15 cellular contexts compared by ENCODE assay signal in the genomic region with DNA sequence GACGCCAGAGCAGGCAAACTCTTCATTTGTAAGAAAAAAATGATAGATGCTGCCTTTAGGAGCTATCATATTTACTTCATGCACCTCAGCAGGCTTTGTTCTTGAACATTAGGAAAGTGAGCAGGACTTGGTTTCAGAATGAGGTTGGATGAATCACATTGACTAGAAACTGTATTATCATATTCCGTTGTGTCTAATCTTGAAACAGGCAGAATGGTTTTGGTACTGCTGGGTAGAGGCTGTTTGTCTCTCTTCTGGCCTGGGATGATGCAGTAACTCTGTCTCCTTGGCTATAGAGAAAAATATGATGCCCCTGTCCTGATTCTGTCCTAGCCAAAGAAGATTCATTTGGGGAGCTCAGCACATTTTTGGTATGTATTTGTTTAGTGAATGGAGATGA.
DNase-seq lines count a peak whose midpoint lies in the region; ATAC-seq, FAIRE-seq and TF ChIP-seq lines count a peak whose summit lies in the region.
"Had no signal": no experiment of that assay in that cellular context is flagged by ENCODE, and none has a peak within 500 bp of the region (broad histone marks: within the 10 kb centered on the region; RNA-seq: fewer than 3 reads in every experiment).

No MANE protein-coding gene starts in this region.

- peak overlapping the region; percentile 44 for H3K4me2 ChIP-seq in Loucy (ENCODE audit: low read depth, low read length, poor library complexity, severe bottlenecking)
- H3K4me2 ChIP-seq in K562 (ENCODE audit: insufficient read depth, low read length): no peak overlapping the region
- H3K4me2 ChIP-seq: A549 had no signal

- H3K27ac Mint-ChIP-seq in stimulated activated effector memory CD8-positive, alpha-beta T cell treated with anti-CD3 and anti-CD28 coated beads, Interleukin-12 subunit alpha, Interleukin-12 subunit beta, amount 100 ng/mL, for 72 hours: no peak overlapping the region
- no peak overlapping the region for H3K27ac Mint-ChIP-seq in activated CD4-positive, alpha-beta memory T cell treated with anti-CD3 and anti-CD28 coated beads for 36 hours
- H3K27ac Mint-ChIP-seq: CD4-positive, alpha-beta memory T cell; H9 had no signal

- BruUV-seq in K562 (replicated peaks; lab: Mats Ljungman, UMichigan): no TSS peak

- H3K4me3 Mint-ChIP-seq in stimulated activated effector memory CD8-positive, alpha-beta T cell treated with anti-CD3 and anti-CD28 coated beads, Interleukin-12 subunit alpha, Interleukin-12 subunit beta, amount 100 ng/mL, for 72 hours: no peak overlapping the region
- no peak overlapping the region for H3K4me3 Mint-ChIP-seq in activated CD4-positive, alpha-beta memory T cell treated with anti-CD3 and anti-CD28 coated beads for 36 hours
- H3K4me3 Mint-ChIP-seq: CD4-positive, alpha-beta memory T cell; H9 had no signal

- peak; percentile 71 for ATAC-seq in GM19463 (IDR thresholded peaks at IDR 0.05; ENCODE audit: unreplicated experiment)
- ATAC-seq in K562: peak; percentile 15
- ATAC-seq in stimulated activated effector memory CD8-positive, alpha-beta T cell treated with anti-CD3 and anti-CD28 coated beads, Interleukin-12 subunit alpha, Interleukin-12 subunit beta, amount 100 ng/mL, for 72 hours: peak; percentile 32
- ATAC-seq in GM19351 (IDR thresholded peaks at IDR 0.05; ENCODE audit: unreplicated experiment): no peak
- ATAC-seq: A549 had no signal

- no peak overlapping the region for H3K9ac ChIP-seq in Loucy (ENCODE audit: low read depth, low read length, poor library complexity, severe bottlenecking)
- H3K9ac ChIP-seq in K562 (ENCODE audit: insufficient read depth in 1 of 2, low read depth in 2 of 2, low read length in 2 of 2): no peak overlapping the region

- no peaks in the 10 kb centered on the region for H3K27me3 Mint-ChIP-seq in activated CD4-positive, alpha-beta memory T cell treated with anti-CD3 and anti-CD28 coated beads for 36 hours
- H3K27me3 Mint-ChIP-seq: CD4-positive, alpha-beta memory T cell had no signal

- H2AFZ ChIP-seq in Loucy (ENCODE audit: low read length) (no peak overlapping the region), K562 (ENCODE audit: low read depth, low read length) (no peak overlapping the region)

- no peaks in the 10 kb centered on the region for H3K9me1 ChIP-seq in K562 (ENCODE audit: control insufficient read depth, insufficient read depth, low read length)

- intact Hi-C loops in K562 (cut with micrococcal nuclease): loop anchor here (10.0 kb wide), 1 partner anchor 752 kb away; no protein-coding TSS in a partner anchor
- intact Hi-C loops in activated CD4-positive, alpha-beta memory T cell treated with anti-CD3 and anti-CD28 coated beads for 36 hours (cut with micrococcal nuclease): no loop called here

- TF ChIP-seq EP300 in K562 (IDR thresholded peaks at IDR 0.05; ENCODE audit: low read length): no peak

- H3K9me2 ChIP-seq in Loucy (replicated peaks; ENCODE audit: low read depth, low read length): no peaks in the 10 kb centered on the region

- POLR2A ChIA-PET in K562 (lab: Yijun Ruan, JAX): interaction anchor here (0.8 to 1.5 kb wide), 2 partner anchors 21 to 26 kb away, joined by 3 read pairs; no protein-coding TSS in a partner anchor
- POLR2A ChIA-PET in activated CD4-positive, alpha-beta memory T cell treated with anti-CD3 and anti-CD28 coated beads for 36 hours (lab: Charles Lee): no interaction called here

- in situ Hi-C loops in K562 (cut with MboI): no loop called here

- 36% methylated on average over 2 of the region's 2 CpGs for WGBS in K562 (ENCODE audit: insufficient coverage, low coverage, missing lambda C conversion rate)

- H4K20me1 ChIP-seq in Loucy (ENCODE audit: insufficient read depth, low read length, poor library complexity, severe bottlenecking) (peaks cover 26% of the 10 kb centered on the region), K562 (replicated peaks; ENCODE audit: control insufficient read depth, insufficient read depth, low read length) (peaks cover 6% of the 10 kb centered on the region; the same call in 1 of the 2 replicates)

- H3K27me3 ChIP-seq in Loucy (ENCODE audit: insufficient read depth, low read length, poor library complexity, severe bottlenecking) (no peaks in the 10 kb centered on the region), K562 (ENCODE audit: control insufficient read depth in 2 of 2, insufficient read depth in 2 of 2, low read length in 2 of 2) (no peaks in the 10 kb centered on the region)
- H3K27me3 ChIP-seq: BE2C had no signal

- 0 out of 3 replicates have a peak overlapping the region, but pooled peaks have one; percentile 8 for H3K27ac ChIP-seq in K562 (ENCODE audit: extremely low read depth, low read depth, low read length)
- H3K27ac ChIP-seq: A549, C4-2B had no signal

- H3K9me3 ChIP-seq in Loucy (ENCODE audit: insufficient read depth, low read depth, low read length): no peaks in the 10 kb centered on the region
- peaks cover 3% of the 10 kb centered on the region; the same call in 1 of the 2 replicates for H3K9me3 ChIP-seq in K562 (replicated peaks; ENCODE audit: control insufficient read depth, insufficient read depth, low read depth, low read length)
- H3K9me3 ChIP-seq: A549, BE2C had no signal

- no peak for TF ChIP-seq POLR2A in K562 (conservative IDR thresholded peaks at IDR 0.05)

- CTCF ChIA-PET in K562 (lab: Yijun Ruan, JAX; ENCODE audit: low intra/inter-chr PET ratio): no interaction called here
- CTCF ChIA-PET in activated CD4-positive, alpha-beta memory T cell treated with anti-CD3 and anti-CD28 coated beads for 36 hours (lab: Charles Lee): no interaction called here

- TF ChIP-seq CTCF in Loucy (conservative IDR thresholded peaks at IDR 0.05; ENCODE audit: low read length): no peak
- no peak for TF ChIP-seq CTCF in K562 (IDR thresholded peaks at IDR 0.05 in 2 of 3, conservative IDR thresholded peaks at IDR 0.05 in 1 of 3; ENCODE audit: insufficient read depth in 2 of 3, low read depth in 1 of 3, low read length in 3 of 3)

- DNase-seq in K562 (ENCODE audit: extremely low read depth in 1 of 4, low spot score in 3 of 4): no peak
- no peak for DNase-seq in stimulated activated effector memory CD8-positive, alpha-beta T cell treated with anti-CD3 and anti-CD28 coated beads, Interleukin-12 subunit alpha, Interleukin-12 subunit beta, amount 100 ng/mL, for 72 hours (ENCODE audit: low spot score in 2 of 2)
- no peak for DNase-seq in activated CD4-positive, alpha-beta memory T cell treated with anti-CD3 and anti-CD28 coated beads for 36 hours
- DNase-seq in NCI-H526 treated with DMSO at 0.1 percent for 48 hours (lab: John Stamatoyannopoulos, UW): no peak
- DNase-seq: BE2C; CD4-positive, alpha-beta memory T cell; DMS79; GOT3; H9; KBM-7 had no signal

- TF ChIP-seq RAD21 in K562 (CRISPR knock-in tag; conservative IDR thresholded peaks at IDR 0.05 in 1 of 2, IDR thresholded peaks at IDR 0.05 in 1 of 2): no peak

- no peaks in the 10 kb centered on the region for H3K36me3 Mint-ChIP-seq in stimulated activated effector memory CD8-positive, alpha-beta T cell treated with anti-CD3 and anti-CD28 coated beads, Interleukin-12 subunit alpha, Interleukin-12 subunit beta, amount 100 ng/mL, for 72 hours
- H3K36me3 Mint-ChIP-seq in activated CD4-positive, alpha-beta memory T cell treated with anti-CD3 and anti-CD28 coated beads for 36 hours: no peaks in the 10 kb centered on the region
- H3K36me3 Mint-ChIP-seq: CD4-positive, alpha-beta memory T cell had no signal

- H3K4me1 ChIP-seq in Loucy (ENCODE audit: insufficient read depth, low read length, poor library complexity, severe bottlenecking): peaks cover 4% of the 10 kb centered on the region
- peaks cover 0 to 42% of the 10 kb centered on the region in 2 experiments; a peak in 3 of 5 replicates for H3K4me1 ChIP-seq in K562 (replicated peaks in 1 of 2; ENCODE audit: control insufficient read depth in 2 of 2, insufficient read depth in 2 of 2, low read length in 2 of 2)
- H3K4me1 ChIP-seq: A549, BE2C had no signal

- peaks cover 26% of the 10 kb centered on the region for H3K9me3 Mint-ChIP-seq in stimulated activated effector memory CD8-positive, alpha-beta T cell treated with anti-CD3 and anti-CD28 coated beads, Interleukin-12 subunit alpha, Interleukin-12 subunit beta, amount 100 ng/mL, for 72 hours
- peaks cover 8% of the 10 kb centered on the region for H3K9me3 Mint-ChIP-seq in activated CD4-positive, alpha-beta memory T cell treated with anti-CD3 and anti-CD28 coated beads for 36 hours
- H3K9me3 Mint-ChIP-seq: H9 had no signal

- H3K4me3 ChIP-seq in Loucy (ENCODE audit: low read length, poor library complexity, severe bottlenecking): no peak overlapping the region
- no peak overlapping the region for H3K4me3 ChIP-seq in K562
- H3K4me3 ChIP-seq: A549 had no signal

- H3K36me3 ChIP-seq in Loucy (ENCODE audit: insufficient read depth, low read length): no peaks in the 10 kb centered on the region
- H3K36me3 ChIP-seq in K562 (ENCODE audit: control insufficient read depth, insufficient read depth, low read length): peaks cover 78% of the 10 kb centered on the region
- H3K36me3 ChIP-seq: BE2C had no signal

- no peaks in the 10 kb centered on the region for H3K4me1 Mint-ChIP-seq in stimulated activated effector memory CD8-positive, alpha-beta T cell treated with anti-CD3 and anti-CD28 coated beads, Interleukin-12 subunit alpha, Interleukin-12 subunit beta, amount 100 ng/mL, for 72 hours
- no peaks in the 10 kb centered on the region for H3K4me1 Mint-ChIP-seq in activated CD4-positive, alpha-beta memory T cell treated with anti-CD3 and anti-CD28 coated beads for 36 hours (ENCODE audit: low read depth)
- H3K4me1 Mint-ChIP-seq: CD4-positive, alpha-beta memory T cell had no signal

- H3K79me2 ChIP-seq in Loucy (ENCODE audit: insufficient read depth, low read length) (peaks cover 96% of the 10 kb centered on the region), K562 (ENCODE audit: control insufficient read depth, insufficient read depth, low read length) (peaks cover 99% of the 10 kb centered on the region)

- no peaks in the 10 kb centered on the region for H3F3A ChIP-seq in Loucy (ENCODE audit: low read depth)

- no peak for FAIRE-seq in K562 (lab: Jason Lieb, UNC)
- FAIRE-seq: A549 had no signal

TF ChIP-seq in K562, 482 proteins besides CTCF, POLR2A, EP300 and RAD21 (continues in another document):
- TF ChIP-seq BRCA1 (IDR thresholded peaks at IDR 0.05) (no peak), BRCA1 (CRISPR knock-in tag; IDR thresholded peaks at IDR 0.05) (no peak), TBP (optimal IDR thresholded peaks at IDR 0.05; ENCODE audit: low read depth, low read length) (no peak), ZNF785 (CRISPR knock-in tag; IDR thresholded peaks at IDR 0.05) (no peak), ZNF668 (CRISPR knock-in tag; IDR thresholded peaks at IDR 0.05) (no peak), ZFP30 (CRISPR knock-in tag; IDR thresholded peaks at IDR 0.05; ENCODE audit: borderline replicate concordance) (no peak)
